ENCODE assay signal across 23 cellular contexts in the genomic region with DNA sequence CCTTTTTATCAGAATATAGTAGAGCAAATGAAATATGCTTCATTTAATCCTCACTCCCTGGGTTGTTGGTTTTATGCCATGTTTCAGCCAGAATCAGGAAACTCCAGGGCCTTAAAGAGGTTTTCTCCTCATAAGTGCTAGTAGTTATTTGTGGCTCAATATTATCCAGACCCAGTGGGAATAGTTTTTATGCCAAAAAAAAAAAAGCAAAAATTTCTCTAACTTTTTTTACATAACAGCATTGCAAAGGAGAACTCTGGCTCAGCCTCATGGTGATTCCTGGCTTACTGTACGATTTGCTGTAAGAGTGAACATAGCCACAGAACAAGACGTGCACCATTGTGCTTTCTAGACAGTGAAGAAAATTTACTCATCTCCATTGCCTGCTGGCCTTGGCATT.
DNase-seq lines count a peak whose midpoint lies in the region; ATAC-seq and TF ChIP-seq lines count a peak whose summit lies in the region.
"Had no signal": no experiment of that assay in that cellular context is flagged by ENCODE, and none has a peak within 500 bp of the region (broad histone marks: within the 10 kb centered on the region; RNA-seq: fewer than 3 reads in every experiment).

No MANE protein-coding gene starts in this region.

- ATAC-seq in Right ventricle myocardium superior (ENCODE audit: poor library complexity) (peak; percentile 72), left cardiac atrium (peak; percentile 64 to 82)
- ATAC-seq: HCT116, Panc1 had no signal

- H3K4me1 ChIP-seq in vagina: no peaks in the 10 kb centered on the region
- H3K4me1 ChIP-seq: BLaER1 treated with 17β-estradiol and CSF1 and Interleukin-3, amounts not matched to agents 10 nM and 100 nM; Caco-2; SJSA1 had no signal

- no peak overlapping the region for H3K27ac ChIP-seq in vagina
- H3K27ac ChIP-seq: BLaER1 treated with 17β-estradiol and CSF1 and Interleukin-3, amounts not matched to agents 10 nM and 100 nM; KMS-11; SJSA1 had no signal

- H3K4me3 Mint-ChIP-seq in nephron: no peak overlapping the region
- H3K4me3 Mint-ChIP-seq: CD4-positive, alpha-beta memory T cell had no signal

- H3K36me3 ChIP-seq in vagina: no peaks in the 10 kb centered on the region
- H3K36me3 ChIP-seq: SJSA1 had no signal

- H3K27me3 ChIP-seq in vagina: no peaks in the 10 kb centered on the region
- H3K27me3 ChIP-seq: BLaER1 treated with 17β-estradiol and CSF1 and Interleukin-3, amounts not matched to agents 10 nM and 100 nM; SJSA1 had no signal

- intact Hi-C loops in Right ventricle myocardium superior (cut with DNase I) (no loop called here), cardiac septum (cut with DNase I) (no loop called here), left cardiac atrium (cut with DNase I) (no loop called here), vagina (cut with DNase I) (no loop called here)

- TF ChIP-seq POLR2A in vagina (IDR thresholded peaks at IDR 0.05): no peak

- H3K9me3 ChIP-seq in vagina: no peaks in the 10 kb centered on the region
- H3K9me3 ChIP-seq: BLaER1 treated with 17β-estradiol and CSF1 and Interleukin-3, amounts not matched to agents 10 nM and 100 nM; Caco-2; SJSA1 had no signal

- no peak for DNase-seq in Right ventricle myocardium superior
- no peak for DNase-seq in cardiac septum (ENCODE audit: low spot score)
- no peak for DNase-seq in left cardiac atrium
- no peak for DNase-seq in vagina (ENCODE audit: extremely low spot score in 2 of 2)
- no peak for DNase-seq in cerebellar nuclear complex (lab: John Stamatoyannopoulos, UW)
- no peak for DNase-seq in NCI-H82 (lab: John Stamatoyannopoulos, UW)
- DNase-seq: 8988T; Caco-2; CD4-positive, alpha-beta memory T cell; DND-41; IMR-90; NCI-H1105; NCI-H146; NCI-H2029; NCI-H2227 treated with DMSO at 0.1 percent for 48 hours; NCI-H524; NCI-H774 had no signal

- no peaks in the 10 kb centered on the region for H3K27me3 Mint-ChIP-seq in nephron (ENCODE audit: low read depth)
- H3K27me3 Mint-ChIP-seq: CD4-positive, alpha-beta memory T cell had no signal

- TF ChIP-seq CTCF in nephron (IDR thresholded peaks at IDR 0.05; ENCODE audit: unreplicated experiment in 3 of 3) (no peak), vagina (IDR thresholded peaks at IDR 0.05) (no peak)

- peaks cover 12% of the 10 kb centered on the region for H3K36me3 Mint-ChIP-seq in nephron (ENCODE audit: low read depth)

- peaks cover 17% of the 10 kb centered on the region for H3K4me1 Mint-ChIP-seq in nephron
- H3K4me1 Mint-ChIP-seq: CD4-positive, alpha-beta memory T cell had no signal

- no peaks in the 10 kb centered on the region for H3K9me3 Mint-ChIP-seq in nephron

- H3K27ac Mint-ChIP-seq in nephron: peak overlapping the region in 2 of 3 experiments; percentile 12 to 61
- H3K27ac Mint-ChIP-seq: CD4-positive, alpha-beta memory T cell had no signal

- H3K4me3 ChIP-seq in vagina: no peak overlapping the region
- H3K4me3 ChIP-seq: BLaER1 treated with 17β-estradiol and CSF1 and Interleukin-3, amounts not matched to agents 10 nM and 100 nM; SJSA1 had no signal
